In the genomic region with DNA sequence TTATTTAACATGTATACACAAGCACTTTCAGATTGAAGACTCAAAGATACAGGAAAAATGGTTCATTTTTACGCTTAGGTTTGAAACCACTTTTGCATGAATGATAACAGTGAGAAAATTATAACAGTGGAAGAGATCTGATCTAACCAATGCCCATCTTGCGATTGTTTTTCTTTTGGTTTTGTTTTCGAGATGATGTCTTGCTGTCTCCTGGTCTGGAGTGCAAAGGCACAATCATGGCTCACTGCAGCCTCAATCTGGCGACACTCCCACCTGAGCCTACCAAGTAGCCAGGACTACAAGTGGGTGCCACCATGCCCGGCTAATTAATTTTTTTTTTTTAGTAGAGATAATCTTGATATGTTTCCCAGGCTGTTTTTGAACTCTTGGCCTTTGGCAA, we compare ENCODE assay signal across 1 cellular context.
TF ChIP-seq lines count a peak whose summit lies in the region.

No MANE protein-coding gene starts in this region.

TF ChIP-seq in H1, 55 proteins besides CTCF, POLR2A, EP300 and RAD21:
- no peak for TF ChIP-seq CREB1 (IDR thresholded peaks at IDR 0.05)
